6 cellular contexts compared by ENCODE assay signal in genomic region chr16:2515180-2515803, GRCh38. TPM values are rescaled to one million over a fixed set of nuclear protein-coding genes. Genes with fewer than 3 reads are reported as not detected.
DNase-seq lines count a peak whose midpoint lies in the region; ATAC-seq lines count a peak whose summit lies in the region.

No MANE protein-coding gene starts in this region.

- peaks cover 15% of the 10 kb centered on the region for H3K36me3 ChIP-seq in mesodermal cell (ENCODE audit: control insufficient read depth, insufficient read depth, low read length)

- peaks cover 39% of the 10 kb centered on the region for H3K4me1 ChIP-seq in mesodermal cell (ENCODE audit: control insufficient read depth, insufficient read depth, low read length, poor library complexity, severe bottlenecking)

- intact Hi-C loops in head of caudate nucleus (cut with DNase I) = no loop called here

- DNase-seq in EH (ENCODE audit: low read depth) (peak; percentile 22), mucosa of gallbladder (ENCODE audit: low spot score) (no peak), head of caudate nucleus (no peak)
- DNase-seq in activated naive CD4-positive, alpha-beta T cell treated with anti-CD3 and anti-CD28 coated beads, Interleukin-2, amount 50 U/mL, for 72 hours (ENCODE audit: low spot score in 2 of 2) = no peak

- WGBS in mesodermal cell (ENCODE audit: insufficient coverage in 2 of 2), 2 experiments = 68 to 77% methylated on average over 5 to 7 of the region's 13 CpGs

- peak overlapping the region; percentile 91 to 99 for H3K27ac Mint-ChIP-seq in activated naive CD4-positive, alpha-beta T cell treated with anti-CD3 and anti-CD28 coated beads, Interleukin-2, amount 50 U/mL, for 72 hours

- H3K27ac ChIP-seq in mesodermal cell (ENCODE audit: low read depth, low read length, severe bottlenecking) = peak overlapping the region; percentile 62

- peaks cover 0 to 17% of the 10 kb centered on the region in 2 donors for H3K36me3 Mint-ChIP-seq in activated naive CD4-positive, alpha-beta T cell treated with anti-CD3 and anti-CD28 coated beads, Interleukin-2, amount 50 U/mL, for 72 hours

- no peaks in the 10 kb centered on the region for H3K9me3 Mint-ChIP-seq in activated naive CD4-positive, alpha-beta T cell treated with anti-CD3 and anti-CD28 coated beads, Interleukin-2, amount 50 U/mL, for 72 hours

- ATAC-seq in activated naive CD4-positive, alpha-beta T cell treated with anti-CD3 and anti-CD28 coated beads, Interleukin-2, amount 50 U/mL, for 72 hours = no peak
- ATAC-seq in HG03521 (IDR thresholded peaks at IDR 0.05; ENCODE audit: unreplicated experiment) = no peak

- H3K4me3 ChIP-seq in mesodermal cell (ENCODE audit: extremely low read depth, insufficient read depth, low read length, poor library complexity, severe bottlenecking) = peak overlapping the region; percentile 82

- no peaks in the 10 kb centered on the region for H3K9me3 ChIP-seq in mesodermal cell (ENCODE audit: control insufficient read depth, low read length)

RNA-seq across cellular contexts. Expression of gene ATP6V0C, which starts 1.5 kb away (rescaled TPM):
- total RNA-seq in activated naive CD4-positive, alpha-beta T cell treated with anti-CD3 and anti-CD28 coated beads, Interleukin-2, amount 50 U/mL, for 72 hours = 100 to 1,000 TPM in 1 of 2 donors, 10 to 100 TPM in 1; 94.4 to 127 TPM
- polyA plus RNA-seq in mesodermal cell (2013, experiment 1 of 2) = 255 TPM
- polyA plus RNA-seq in mesodermal cell (2013, experiment 2 of 2) = 193 TPM
- total RNA-seq in mucosa of gallbladder = 246 TPM

RNA-seq across cellular contexts. Expression of gene AMDHD2, which starts 4.9 kb away (rescaled TPM):
- 10 to 100 TPM; 37.0 to 37.2 TPM for total RNA-seq in activated naive CD4-positive, alpha-beta T cell treated with anti-CD3 and anti-CD28 coated beads, Interleukin-2, amount 50 U/mL, for 72 hours
- polyA plus RNA-seq in mesodermal cell (2013, experiment 1 of 2) = 15.7 TPM
- polyA plus RNA-seq in mesodermal cell (2013, experiment 2 of 2) = 9.7 TPM
- 60.9 TPM for total RNA-seq in mucosa of gallbladder

RNA-seq across cellular contexts. Expression of gene CEMP1, which starts 15.9 kb away (rescaled TPM):
- total RNA-seq in activated naive CD4-positive, alpha-beta T cell treated with anti-CD3 and anti-CD28 coated beads, Interleukin-2, amount 50 U/mL, for 72 hours = under 1 TPM in 1 of 2 donors, not detected in 1; 0.50 TPM
- not detected for polyA plus RNA-seq in mesodermal cell (2013, experiment 1 of 2)
- not detected for polyA plus RNA-seq in mesodermal cell (2013, experiment 2 of 2)
- 1.8 TPM for total RNA-seq in mucosa of gallbladder

RNA-seq across cellular contexts. Expression of gene PDPK1, which starts 22.5 kb away (rescaled TPM):
- total RNA-seq in activated naive CD4-positive, alpha-beta T cell treated with anti-CD3 and anti-CD28 coated beads, Interleukin-2, amount 50 U/mL, for 72 hours = 10 to 100 TPM; 36.5 to 57.6 TPM
- 18.6 TPM for polyA plus RNA-seq in mesodermal cell (2013, experiment 1 of 2)
- 16.5 TPM for polyA plus RNA-seq in mesodermal cell (2013, experiment 2 of 2)
- total RNA-seq in mucosa of gallbladder = 72.0 TPM

RNA-seq across cellular contexts. Expression of gene TBC1D24, which starts 40.4 kb away (rescaled TPM):
- 10 to 100 TPM in 1 of 2 donors, 1 to 10 TPM in 1; 7.8 to 10.6 TPM for total RNA-seq in activated naive CD4-positive, alpha-beta T cell treated with anti-CD3 and anti-CD28 coated beads, Interleukin-2, amount 50 U/mL, for 72 hours
- 5.9 TPM for polyA plus RNA-seq in mesodermal cell (2013, experiment 1 of 2)
- polyA plus RNA-seq in mesodermal cell (2013, experiment 2 of 2) = 5.0 TPM
- 20.6 TPM for total RNA-seq in mucosa of gallbladder
